ENCODE assay signal across 8 cellular contexts in genomic region chr9:128771094-128771721, GRCh38. TPM values are rescaled to one million over a fixed set of nuclear protein-coding genes. Genes with fewer than 3 reads are reported as not detected.
A peak's percentile ranks its signal among the peaks of the same experiment; 100 is the strongest.
DNase-seq lines count a peak whose midpoint lies in the region; ATAC-seq and TF ChIP-seq lines count a peak whose summit lies in the region.

No MANE protein-coding gene starts in this region.

- H3K9me3 ChIP-seq in heart right ventricle = peaks cover 0 to 10% (median 3%) of the 10 kb centered on the region in 11 donors

- DNase-seq in CD14-positive monocyte (ENCODE audit: low spot score) (no peak), heart right ventricle (no peak), putamen (ENCODE audit: low spot score) (peak; percentile 17), T1000 (lab: John Stamatoyannopoulos, UW) (no peak), iPS-NIHi11 (ENCODE audit: low spot score) (no peak)
- no peak for DNase-seq in activated T-helper 2 cell treated with anti-CD3 and anti-CD28 coated beads, Interferon-gamma antibody, Interleukin-2, Interleukin-4, amounts not matched to agents 10 μg/mL and 5 μg/mL and 100 μg/mL, durations not matched to agents 14 hours and 24 hours and 36 hours (ENCODE audit: low spot score)

- H3K9me3 Mint-ChIP-seq in CD14-positive monocyte = peaks cover 3 to 15% (median 11%) of the 10 kb centered on the region in 7 donors
- peaks cover 4% of the 10 kb centered on the region for H3K9me3 Mint-ChIP-seq in activated T-helper 2 cell treated with anti-CD3 and anti-CD28 coated beads, Interferon-gamma antibody, Interleukin-2, Interleukin-4, amounts not matched to agents 10 μg/mL and 5 μg/mL and 100 μg/mL, durations not matched to agents 14 hours and 24 hours and 36 hours

- H3K27me3 ChIP-seq in heart right ventricle = no peaks in the 10 kb centered on the region

- peak overlapping the region; percentile 98 for H3K4me3 Mint-ChIP-seq in CD14-positive monocyte
- peak overlapping the region; percentile 97 for H3K4me3 Mint-ChIP-seq in activated T-helper 2 cell treated with anti-CD3 and anti-CD28 coated beads, Interferon-gamma antibody, Interleukin-2, Interleukin-4, amounts not matched to agents 10 μg/mL and 5 μg/mL and 100 μg/mL, durations not matched to agents 14 hours and 24 hours and 36 hours (ENCODE audit: low read depth)

- H3K27ac Mint-ChIP-seq in CD14-positive monocyte = peak overlapping the region; percentile 91 to 95 (median 93)
- peak overlapping the region; percentile 92 for H3K27ac Mint-ChIP-seq in activated T-helper 2 cell treated with anti-CD3 and anti-CD28 coated beads, Interferon-gamma antibody, Interleukin-2, Interleukin-4, amounts not matched to agents 10 μg/mL and 5 μg/mL and 100 μg/mL, durations not matched to agents 14 hours and 24 hours and 36 hours

- peak overlapping the region; percentile 64 to 97 (median 82) for H3K4me3 ChIP-seq in heart right ventricle

- peaks cover 26% of the 10 kb centered on the region for H3K4me1 Mint-ChIP-seq in CD14-positive monocyte
- H3K4me1 Mint-ChIP-seq in activated T-helper 2 cell treated with anti-CD3 and anti-CD28 coated beads, Interferon-gamma antibody, Interleukin-2, Interleukin-4, amounts not matched to agents 10 μg/mL and 5 μg/mL and 100 μg/mL, durations not matched to agents 14 hours and 24 hours and 36 hours (ENCODE audit: low read depth) = peaks cover 13% of the 10 kb centered on the region

- peaks cover 0 to 16% (median 0%) of the 10 kb centered on the region in 9 donors for H3K36me3 ChIP-seq in heart right ventricle

- ATAC-seq in GM19395 (IDR thresholded peaks at IDR 0.05; ENCODE audit: unreplicated experiment) = peak; percentile 34
- peak; percentile 22 for ATAC-seq in HG03565 (IDR thresholded peaks at IDR 0.05; ENCODE audit: unreplicated experiment)
- peak; percentile 30 to 65 (median 42) for ATAC-seq in heart right ventricle

- H3K27ac ChIP-seq in heart right ventricle = peak overlapping the region; percentile 55 to 98 (median 96)

- peaks cover 3 to 4% (median 3%) of the 10 kb centered on the region in 3 donors for H3K27me3 Mint-ChIP-seq in CD14-positive monocyte (ENCODE audit: low read depth in 3 of 3)
- H3K27me3 Mint-ChIP-seq in activated T-helper 2 cell treated with anti-CD3 and anti-CD28 coated beads, Interferon-gamma antibody, Interleukin-2, Interleukin-4, amounts not matched to agents 10 μg/mL and 5 μg/mL and 100 μg/mL, durations not matched to agents 14 hours and 24 hours and 36 hours (ENCODE audit: low read depth) = no peaks in the 10 kb centered on the region

- peaks cover 6 to 13% of the 10 kb centered on the region in 2 donors for H3K36me3 Mint-ChIP-seq in CD14-positive monocyte
- H3K36me3 Mint-ChIP-seq in activated T-helper 2 cell treated with anti-CD3 and anti-CD28 coated beads, Interferon-gamma antibody, Interleukin-2, Interleukin-4, amounts not matched to agents 10 μg/mL and 5 μg/mL and 100 μg/mL, durations not matched to agents 14 hours and 24 hours and 36 hours (ENCODE audit: low read depth) = no peaks in the 10 kb centered on the region

- intact Hi-C loops in CD14-positive monocyte (cut with micrococcal nuclease) (loop anchor here in 1 of 2 donors (5.0 kb wide), 1 partner anchor 111 kb away; the partner anchor contains the start of genes KYAT1 and LRRC8A), heart right ventricle (cut with DNase I) (loop anchor here in 2 of 10 donors (1.0 to 5.0 kb wide), 3 partner anchors 16 to 69 kb away; partner anchors contain the start of genes PKN3 (in 1 of the 2) and TBC1D13 (in 1 of the 2))
- intact Hi-C loops in activated T-helper 2 cell treated with anti-CD3 and anti-CD28 coated beads, Interferon-gamma antibody, Interleukin-2, Interleukin-4, amounts not matched to agents 10 μg/mL and 5 μg/mL and 100 μg/mL, durations not matched to agents 14 hours and 24 hours and 36 hours (cut with micrococcal nuclease) = loop anchor here (1.0 to 5.0 kb wide), 3 partner anchors 16 to 56 kb away; partner anchors contain the start of genes SPOUT1, TBC1D13 and ZDHHC12

- TF ChIP-seq CTCF in CD14-positive monocyte (IDR thresholded peaks at IDR 0.05) (no peak), heart right ventricle (IDR thresholded peaks at IDR 0.05) (no peak)

- H3K4me1 ChIP-seq in heart right ventricle = peaks cover 2 to 28% (median 23%) of the 10 kb centered on the region in 9 donors

- 1% methylated on average over 28 of the region's 28 CpGs for WGBS in heart right ventricle, 2 donors

RNA-seq across cellular contexts. Expression of gene ZER1, which starts 0.5 kb away (rescaled TPM):
- polyA plus RNA-seq in CD14-positive monocyte (10 to 100 TPM; 16.1 to 25.6 TPM), heart right ventricle (10 to 100 TPM; 24.3 to 36.3 TPM)
- 18.6 and 18.7 TPM in 2 replicates for total RNA-seq in activated T-helper 2 cell treated with anti-CD3 and anti-CD28 coated beads, Interferon-gamma antibody, Interleukin-2, Interleukin-4, amounts not matched to agents 10 μg/mL and 5 μg/mL and 100 μg/mL, durations not matched to agents 14 hours and 24 hours and 36 hours
- 10 to 100 TPM; 51.8 to 71.1 (median 60.9) TPM for total RNA-seq in heart right ventricle

RNA-seq across cellular contexts. Expression of gene TBC1D13, which starts 15.8 kb away (rescaled TPM):
- polyA plus RNA-seq in CD14-positive monocyte (10 to 100 TPM in 1 of 2 donors, 1 to 10 TPM in 1; 9.9 to 13.8 TPM), heart right ventricle (10 to 100 TPM; 12.3 to 13.5 TPM)
- total RNA-seq in activated T-helper 2 cell treated with anti-CD3 and anti-CD28 coated beads, Interferon-gamma antibody, Interleukin-2, Interleukin-4, amounts not matched to agents 10 μg/mL and 5 μg/mL and 100 μg/mL, durations not matched to agents 14 hours and 24 hours and 36 hours = 20.5 and 24.2 TPM in 2 replicates
- total RNA-seq in heart right ventricle = 10 to 100 TPM; 15.0 to 21.3 (median 17.8) TPM

RNA-seq across cellular contexts. Expression of gene ENDOG, which starts 47.1 kb away (rescaled TPM):
- 10 to 100 TPM; 13.0 to 24.6 TPM for polyA plus RNA-seq in CD14-positive monocyte
- total RNA-seq in activated T-helper 2 cell treated with anti-CD3 and anti-CD28 coated beads, Interferon-gamma antibody, Interleukin-2, Interleukin-4, amounts not matched to agents 10 μg/mL and 5 μg/mL and 100 μg/mL, durations not matched to agents 14 hours and 24 hours and 36 hours = 19.9 and 21.7 TPM in 2 replicates
- total RNA-seq in heart right ventricle = 10 to 100 TPM; 40.9 to 97.2 (median 52.0) TPM
- 10 to 100 TPM; 51.3 to 98.8 TPM for polyA plus RNA-seq in heart right ventricle

RNA-seq across cellular contexts. Expression of gene ZDHHC12, which starts 47.3 kb away (rescaled TPM):
- polyA plus RNA-seq in CD14-positive monocyte (10 to 100 TPM; 68.4 to 72.7 TPM), heart right ventricle (10 to 100 TPM; 15.2 to 36.6 TPM)
- total RNA-seq in activated T-helper 2 cell treated with anti-CD3 and anti-CD28 coated beads, Interferon-gamma antibody, Interleukin-2, Interleukin-4, amounts not matched to agents 10 μg/mL and 5 μg/mL and 100 μg/mL, durations not matched to agents 14 hours and 24 hours and 36 hours = 51.7 and 53.2 TPM in 2 replicates
- 10 to 100 TPM in 2 of 10 donors, 1 to 10 TPM in 8; 4.1 to 22.5 (median 6.0) TPM for total RNA-seq in heart right ventricle

RNA-seq across cellular contexts. Expression of gene SPOUT1, which starts 58.4 kb away (rescaled TPM):
- 10 to 100 TPM; 25.7 to 29.9 TPM for polyA plus RNA-seq in CD14-positive monocyte
- total RNA-seq in activated T-helper 2 cell treated with anti-CD3 and anti-CD28 coated beads, Interferon-gamma antibody, Interleukin-2, Interleukin-4, amounts not matched to agents 10 μg/mL and 5 μg/mL and 100 μg/mL, durations not matched to agents 14 hours and 24 hours and 36 hours = 126 and 127 TPM in 2 replicates
- 10 to 100 TPM in 9 of 10 donors, 1 to 10 TPM in 1; 9.9 to 22.1 (median 16.4) TPM for total RNA-seq in heart right ventricle
- polyA plus RNA-seq in heart right ventricle = 10 to 100 TPM; 20.8 to 22.4 TPM
